In genomic region chr15:33195283-33195682, GRCh38 we compare ENCODE assay signal across 7 cellular contexts. TPM values are rescaled to one million over a fixed set of nuclear protein-coding genes. Genes with fewer than 3 reads are reported as not detected.
DNase-seq lines count a peak whose midpoint lies in the region; ATAC-seq and TF ChIP-seq lines count a peak whose summit lies in the region.

No MANE protein-coding gene starts in this region.

- H3K9ac ChIP-seq in iPS-18a (ENCODE audit: low read length): peak overlapping the region; percentile 42

- H3K27me3 Mint-ChIP-seq in activated T-helper 2 cell treated with anti-CD3 and anti-CD28 coated beads, Interferon-gamma antibody, Interleukin-2, Interleukin-4, amounts not matched to agents 10 μg/mL and 5 μg/mL and 100 μg/mL, durations not matched to agents 14 hours and 24 hours and 36 hours (ENCODE audit: low read depth): peaks cover 57% of the 10 kb centered on the region

- no peak overlapping the region for H3K27ac ChIP-seq in iPS-18a (ENCODE audit: low read length)
- peak overlapping the region in 6 of 8 donors; percentile 51 to 71 (median 61) for H3K27ac ChIP-seq in spleen

- no peaks in the 10 kb centered on the region for H3K9me3 Mint-ChIP-seq in activated T-helper 2 cell treated with anti-CD3 and anti-CD28 coated beads, Interferon-gamma antibody, Interleukin-2, Interleukin-4, amounts not matched to agents 10 μg/mL and 5 μg/mL and 100 μg/mL, durations not matched to agents 14 hours and 24 hours and 36 hours

- H3K36me3 Mint-ChIP-seq in activated T-helper 2 cell treated with anti-CD3 and anti-CD28 coated beads, Interferon-gamma antibody, Interleukin-2, Interleukin-4, amounts not matched to agents 10 μg/mL and 5 μg/mL and 100 μg/mL, durations not matched to agents 14 hours and 24 hours and 36 hours (ENCODE audit: low read depth): no peaks in the 10 kb centered on the region

- peak overlapping the region; percentile 65 for H3K4me3 Mint-ChIP-seq in activated T-helper 2 cell treated with anti-CD3 and anti-CD28 coated beads, Interferon-gamma antibody, Interleukin-2, Interleukin-4, amounts not matched to agents 10 μg/mL and 5 μg/mL and 100 μg/mL, durations not matched to agents 14 hours and 24 hours and 36 hours (ENCODE audit: low read depth)

- TF ChIP-seq POLR2A in spleen (IDR thresholded peaks at IDR 0.05): no peak

- H3K4me1 ChIP-seq in iPS-18a (ENCODE audit: control insufficient read depth, low read depth, low read length) (peaks cover 9% of the 10 kb centered on the region), spleen (peaks cover 0 to 16% (median 12%) of the 10 kb centered on the region in 6 donors)

- intact Hi-C loops in activated T-helper 2 cell treated with anti-CD3 and anti-CD28 coated beads, Interferon-gamma antibody, Interleukin-2, Interleukin-4, amounts not matched to agents 10 μg/mL and 5 μg/mL and 100 μg/mL, durations not matched to agents 14 hours and 24 hours and 36 hours (cut with micrococcal nuclease): no loop called here
- intact Hi-C loops in spleen (cut with DNase I; ENCODE audit: low total_unique reads): no loop called here

- H3K4me1 Mint-ChIP-seq in activated T-helper 2 cell treated with anti-CD3 and anti-CD28 coated beads, Interferon-gamma antibody, Interleukin-2, Interleukin-4, amounts not matched to agents 10 μg/mL and 5 μg/mL and 100 μg/mL, durations not matched to agents 14 hours and 24 hours and 36 hours (ENCODE audit: low read depth): peaks cover 22% of the 10 kb centered on the region

- H3K4me3 ChIP-seq in iPS-18a (ENCODE audit: low read length) (peak overlapping the region; percentile 74), spleen (peak overlapping the region in 7 of 8 donors; percentile 32 to 64 (median 43))

- H3K27me3 ChIP-seq in iPS-18a (ENCODE audit: control insufficient read depth, insufficient read depth, low read length) (peaks cover 16% of the 10 kb centered on the region), spleen (replicated peaks in 1 of 7) (peaks cover 0 to 22% (median 5%) of the 10 kb centered on the region in 7 donors)

- H3K9me3 ChIP-seq in iPS-18a (ENCODE audit: control insufficient read depth, low read depth, low read length): no peaks in the 10 kb centered on the region
- H3K9me3 ChIP-seq in spleen: no peaks in the 10 kb centered on the region

- peak; percentile 4 for ATAC-seq in HG02763 (IDR thresholded peaks at IDR 0.05; ENCODE audit: unreplicated experiment)

- WGBS in spleen, 5 donors: 43 to 62% (median 52%) methylated on average over 7 of the region's 7 CpGs

- no peak for DNase-seq in activated T-helper 2 cell treated with anti-CD3 and anti-CD28 coated beads, Interferon-gamma antibody, Interleukin-2, Interleukin-4, amounts not matched to agents 10 μg/mL and 5 μg/mL and 100 μg/mL, durations not matched to agents 14 hours and 24 hours and 36 hours (ENCODE audit: low spot score)
- no peak for DNase-seq in spleen
- no peak for DNase-seq in NOMO-1 treated with dmso at 0.1 percent for 144 hours (lab: John Stamatoyannopoulos, UW; ENCODE audit: unreplicated experiment)
- DNase-seq in dermis blood vessel endothelial cell: no peak
- no peak for DNase-seq in cortex of kidney (lab: John Stamatoyannopoulos, UW)

- H3K27ac Mint-ChIP-seq in activated T-helper 2 cell treated with anti-CD3 and anti-CD28 coated beads, Interferon-gamma antibody, Interleukin-2, Interleukin-4, amounts not matched to agents 10 μg/mL and 5 μg/mL and 100 μg/mL, durations not matched to agents 14 hours and 24 hours and 36 hours: no peak overlapping the region

- TF ChIP-seq CTCF in spleen (IDR thresholded peaks at IDR 0.05 in 8 of 11, conservative IDR thresholded peaks at IDR 0.05 in 3 of 11): no peak

- H3K36me3 ChIP-seq in iPS-18a (ENCODE audit: control insufficient read depth, low read depth, low read length): no peaks in the 10 kb centered on the region
- H3K36me3 ChIP-seq in spleen: no peaks in the 10 kb centered on the region

RNA-seq across cellular contexts. Expression of gene FMN1, which starts 0.8 kb away (rescaled TPM):
- 0.02 and 0.69 TPM in 2 replicates for total RNA-seq in activated T-helper 2 cell treated with anti-CD3 and anti-CD28 coated beads, Interferon-gamma antibody, Interleukin-2, Interleukin-4, amounts not matched to agents 10 μg/mL and 5 μg/mL and 100 μg/mL, durations not matched to agents 14 hours and 24 hours and 36 hours
- total RNA-seq in spleen: 10 to 100 TPM in 5 of 7 donors, 1 to 10 TPM in 2; 3.6 to 42.1 (median 19.6) TPM
- under 1 TPM; 0.43 to 0.83 (median 0.71) TPM for polyA plus RNA-seq in spleen
- 0.09 and 0.17 TPM in 2 replicates for total RNA-seq in dermis blood vessel endothelial cell
